1 cellular context compared by ENCODE assay signal in genomic region chr21:19181604-19182140, GRCh38.
TF ChIP-seq lines count a peak whose summit lies in the region.

No MANE protein-coding gene starts in this region.

TF ChIP-seq in HepG2, 621 proteins besides CTCF, POLR2A, EP300 and RAD21 (continued from another document):
- TF ChIP-seq ZNF501 (CRISPR knock-in tag; IDR thresholded peaks at IDR 0.05): no peak
